Comparison of ENCODE assay signal across 8 cellular contexts in genomic region chr15:90660195-90660995, GRCh38. TPM values are rescaled to one million over a fixed set of nuclear protein-coding genes. Genes with fewer than 3 reads are reported as not detected.
DNase-seq lines count a peak whose midpoint lies in the region; ATAC-seq and TF ChIP-seq lines count a peak whose summit lies in the region.

No MANE protein-coding gene starts in this region.

- H3K27me3 ChIP-seq in SJCRH30: no peaks in the 10 kb centered on the region; the same call in 1 of the 2 replicates
- peaks cover 0 to 9% (median 0%) of the 10 kb centered on the region in 7 donors for H3K27me3 ChIP-seq in heart right ventricle

- in situ Hi-C loops in ACHN (cut with HindIII; ENCODE audit: low pct_ligation_motif_present, low pct_unique_long_range_greater_than_20kb, low sequenced_read_pairs): no loop called here

- no peak overlapping the region for H3K27ac ChIP-seq in SJCRH30
- peak overlapping the region in 9 of 10 donors; percentile 34 to 89 (median 52) for H3K27ac ChIP-seq in heart right ventricle

- no peak overlapping the region for H3K4me3 ChIP-seq in SJCRH30
- H3K4me3 ChIP-seq in heart right ventricle: peak overlapping the region in 2 of 10 donors; percentile 14 to 24

- H3K27ac Mint-ChIP-seq in activated naive CD4-positive, alpha-beta T cell treated with anti-CD3 and anti-CD28 coated beads, Interleukin-2, amount 10 ng/mL, durations not matched to agents 7 days and 5 days: peak overlapping the region; percentile 90

- peaks cover 8% of the 10 kb centered on the region for H3K9me3 Mint-ChIP-seq in activated naive CD4-positive, alpha-beta T cell treated with anti-CD3 and anti-CD28 coated beads, Interleukin-2, amount 10 ng/mL, durations not matched to agents 7 days and 5 days

- CTCF ChIA-PET in activated naive CD4-positive, alpha-beta T cell treated with anti-CD3 and anti-CD28 coated beads, Interleukin-2, amount 10 ng/mL, durations not matched to agents 7 days and 5 days (lab: Charles Lee): interaction anchor here (0.7 to 2.2 kb wide), 3 partner anchors 10 to 25 kb away, joined by 3 to 7 read pairs (median 6); no protein-coding TSS in a partner anchor

- ATAC-seq in GM19043 (IDR thresholded peaks at IDR 0.05; ENCODE audit: low read depth, unreplicated experiment) (peak; percentile 49), HG03196 (IDR thresholded peaks at IDR 0.05; ENCODE audit: unreplicated experiment) (peak; percentile 68), heart right ventricle (peak; percentile 57 to 92 (median 84))

- 59 to 60% methylated on average over 12 of the region's 12 CpGs for WGBS in heart right ventricle, 2 donors

- H3K4me3 Mint-ChIP-seq in activated naive CD4-positive, alpha-beta T cell treated with anti-CD3 and anti-CD28 coated beads, Interleukin-2, amount 10 ng/mL, durations not matched to agents 7 days and 5 days: peak overlapping the region; percentile 73

- H3K4me1 Mint-ChIP-seq in activated naive CD4-positive, alpha-beta T cell treated with anti-CD3 and anti-CD28 coated beads, Interleukin-2, amount 10 ng/mL, durations not matched to agents 7 days and 5 days: peaks cover 90% of the 10 kb centered on the region

- H3K36me3 Mint-ChIP-seq in activated naive CD4-positive, alpha-beta T cell treated with anti-CD3 and anti-CD28 coated beads, Interleukin-2, amount 10 ng/mL, durations not matched to agents 7 days and 5 days: peaks cover 35% of the 10 kb centered on the region

- peaks cover 48% of the 10 kb centered on the region for H3K27me3 Mint-ChIP-seq in activated naive CD4-positive, alpha-beta T cell treated with anti-CD3 and anti-CD28 coated beads, Interleukin-2, amount 10 ng/mL, durations not matched to agents 7 days and 5 days

- H3K4me1 ChIP-seq in SJCRH30 (peaks cover 20% of the 10 kb centered on the region), heart right ventricle (peaks cover 0 to 61% (median 19%) of the 10 kb centered on the region in 9 donors)

- H3K36me3 ChIP-seq in SJCRH30 (no peaks in the 10 kb centered on the region; the same call in 1 of the 2 replicates), heart right ventricle (no peaks in the 10 kb centered on the region)

- peak; percentile 66 for DNase-seq in ACHN
- peak; percentile 65 to 74 for DNase-seq in SJCRH30
- DNase-seq in activated naive CD4-positive, alpha-beta T cell treated with anti-CD3 and anti-CD28 coated beads, Interleukin-2, amount 10 ng/mL, durations not matched to agents 7 days and 5 days: peak; percentile 83
- peak; percentile 53 to 76 for DNase-seq in heart right ventricle
- peak; percentile 67 to 73 for DNase-seq in stimulated activated CD4-positive, alpha-beta T cell treated with anti-CD3 and anti-CD28 coated beads, Interleukin-15, amount 100 ng/mL, for 48 hours (ENCODE audit: low read depth in 2 of 2)
- no peak for DNase-seq in NCI-H2227 treated with DMSO at 0.1 percent for 48 hours (lab: John Stamatoyannopoulos, UW)

- no peaks in the 10 kb centered on the region for H3K9me3 ChIP-seq in SJCRH30 (replicated peaks)
- no peaks in the 10 kb centered on the region for H3K9me3 ChIP-seq in heart right ventricle

- intact Hi-C loops in heart right ventricle (cut with DNase I): no loop called here

- TF ChIP-seq CTCF in heart right ventricle (IDR thresholded peaks at IDR 0.05): no peak

RNA-seq across cellular contexts. Expression of gene BLM, which starts 56.8 kb away (rescaled TPM):
- total RNA-seq in SJCRH30 (2014; rRNA removed; shearing (Covaris generic)): 54.2 and 65.9 TPM in 2 replicates
- 10 to 100 TPM in 4 of 10 donors, 1 to 10 TPM in 6; 3.5 to 35.0 (median 7.9) TPM for total RNA-seq in heart right ventricle
- 10 to 100 TPM in 1 of 2 donors, 1 to 10 TPM in 1; 5.8 to 15.4 TPM for polyA plus RNA-seq in heart right ventricle
